15 cellular contexts compared by ENCODE assay signal in the genomic region with DNA sequence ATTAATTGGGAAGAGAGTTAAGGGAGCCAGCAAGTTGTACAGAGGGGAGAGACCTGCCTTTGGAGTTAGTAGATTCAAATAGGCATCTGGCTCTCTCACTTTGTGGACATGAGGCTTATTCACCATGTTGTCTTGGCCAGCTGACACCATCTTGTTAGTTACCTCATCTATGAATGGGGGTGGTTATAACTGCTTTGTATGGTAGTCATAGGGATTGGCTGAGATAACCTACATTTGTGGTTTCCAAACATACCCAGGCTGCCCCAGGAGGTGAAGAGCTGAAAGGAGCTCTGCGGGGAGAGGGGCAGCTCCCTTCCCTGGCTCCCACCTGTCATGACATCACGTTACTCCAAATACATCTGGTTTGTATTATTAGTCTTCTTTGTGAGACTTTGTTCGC.
DNase-seq lines count a peak whose midpoint lies in the region; ATAC-seq and TF ChIP-seq lines count a peak whose summit lies in the region.
"Had no signal": no experiment of that assay in that cellular context is flagged by ENCODE, and none has a peak within 500 bp of the region (broad histone marks: within the 10 kb centered on the region; RNA-seq: fewer than 3 reads in every experiment).

No MANE protein-coding gene starts in this region.

- H3K27me3 ChIP-seq in GM23248 (replicated peaks; ENCODE audit: insufficient read depth) = no peaks in the 10 kb centered on the region
- H3K27me3 ChIP-seq: BLaER1 treated with 17β-estradiol and CSF1 and Interleukin-3, amounts not matched to agents 10 nM and 100 nM had no signal

- DNase-seq in AG08395 (ENCODE audit: low spot score) = peak; percentile 35
- DNase-seq in GM23248 = peak; percentile 20
- DNase-seq in NCI-H2107 treated with DMSO at 0.1 percent for 48 hours (lab: John Stamatoyannopoulos, UW; ENCODE audit: unreplicated experiment) = peak; percentile 92
- peak; percentile 25 for DNase-seq in fibroblast of mammary gland (ENCODE audit: low read depth)
- DNase-seq in kidney tubule cell (ENCODE audit: low spot score) = no peak
- DNase-seq in foreskin fibroblast = no peak
- DNase-seq in OCI-M2 (lab: John Stamatoyannopoulos, UW; ENCODE audit: unreplicated experiment) = no peak
- DNase-seq: DMS153, NCI-H1048, NCI-H187, NCI-H345, NCI-H526 treated with DMSO at 0.1 percent for 48 hours had no signal

- H4K20me1 ChIP-seq in GM23248 (ENCODE audit: insufficient read depth) = no peaks in the 10 kb centered on the region
- H4K20me1 ChIP-seq: BLaER1 treated with 17β-estradiol and CSF1 and Interleukin-3, amounts not matched to agents 10 nM and 100 nM had no signal

- in situ Hi-C loops in GM23248 (cut with MboI) = no loop called here

- no peak overlapping the region for H3K4me2 ChIP-seq in GM23248 (ENCODE audit: unreplicated experiment)
- H3K4me2 ChIP-seq: BLaER1 treated with 17β-estradiol and CSF1 and Interleukin-3, amounts not matched to agents 10 nM and 100 nM had no signal

- no peak overlapping the region for H3K27ac ChIP-seq in GM23248
- H3K27ac ChIP-seq: BLaER1 treated with 17β-estradiol and CSF1 and Interleukin-3, amounts not matched to agents 10 nM and 100 nM had no signal

- no peaks in the 10 kb centered on the region for H3K9me3 ChIP-seq in GM23248 (ENCODE audit: low read depth)

- no peak overlapping the region for H3K9ac ChIP-seq in GM23248
- H3K9ac ChIP-seq: BLaER1 treated with 17β-estradiol and CSF1 and Interleukin-3, amounts not matched to agents 10 nM and 100 nM had no signal

- H3K4me3 ChIP-seq in GM23248 = no peak overlapping the region
- no peak overlapping the region for H3K4me3 ChIP-seq in fibroblast of mammary gland (ENCODE audit: control insufficient read depth, low read depth, low read length)
- H3K4me3 ChIP-seq in foreskin fibroblast (ENCODE audit: low read depth in 1 of 2, low read length in 2 of 2) = no peak overlapping the region
- H3K4me3 ChIP-seq: BLaER1 treated with 17β-estradiol and CSF1 and Interleukin-3, amounts not matched to agents 10 nM and 100 nM had no signal

- TF ChIP-seq CTCF in fibroblast of mammary gland (conservative IDR thresholded peaks at IDR 0.05; ENCODE audit: control insufficient read depth, insufficient read depth, low read depth, low read length) (no peak), foreskin fibroblast (IDR thresholded peaks at IDR 0.05; ENCODE audit: low read depth, low read length) (no peak)

- 22% methylated on average over 3 of the region's 3 CpGs for WGBS in GM23248 (ENCODE audit: low coverage in 1 of 2, low lambda C conversion rate in 2 of 2, missing lambda C conversion rate in 2 of 2), 2 experiments

- no peak overlapping the region for H2AFZ ChIP-seq in GM23248

- no peaks in the 10 kb centered on the region for H3K9me2 ChIP-seq in GM23248 (ENCODE audit: insufficient read depth)

- no peaks in the 10 kb centered on the region for H3F3A ChIP-seq in GM23248 (ENCODE audit: insufficient read depth)

- no peak for ATAC-seq in GM21786 (IDR thresholded peaks at IDR 0.05; ENCODE audit: unreplicated experiment)
- ATAC-seq: HCT116 had no signal

- no peaks in the 10 kb centered on the region for H3K4me1 ChIP-seq in GM23248 (ENCODE audit: insufficient read depth)

- no peaks in the 10 kb centered on the region for H3K79me2 ChIP-seq in GM23248 (ENCODE audit: insufficient read depth)

- no peaks in the 10 kb centered on the region for H3K36me3 ChIP-seq in GM23248 (ENCODE audit: low read depth)
- H3K36me3 ChIP-seq: BLaER1 treated with 17β-estradiol and CSF1 and Interleukin-3, amounts not matched to agents 10 nM and 100 nM had no signal

Comparison
In these comparisons a context has a peak if more than half of its experiments do, and no peak if none do; other contexts are left out.
1. DNase-seq: peak in AG08395 (single experiment), GM23248 (single experiment), NCI-H2107 treated with DMSO at 0.1 percent for 48 hours (single experiment) and fibroblast of mammary gland (single experiment); none in kidney tubule cell (single experiment), foreskin fibroblast (0 of 2) and OCI-M2 (single experiment).